ENCODE assay signal across 13 cellular contexts in the genomic region with DNA sequence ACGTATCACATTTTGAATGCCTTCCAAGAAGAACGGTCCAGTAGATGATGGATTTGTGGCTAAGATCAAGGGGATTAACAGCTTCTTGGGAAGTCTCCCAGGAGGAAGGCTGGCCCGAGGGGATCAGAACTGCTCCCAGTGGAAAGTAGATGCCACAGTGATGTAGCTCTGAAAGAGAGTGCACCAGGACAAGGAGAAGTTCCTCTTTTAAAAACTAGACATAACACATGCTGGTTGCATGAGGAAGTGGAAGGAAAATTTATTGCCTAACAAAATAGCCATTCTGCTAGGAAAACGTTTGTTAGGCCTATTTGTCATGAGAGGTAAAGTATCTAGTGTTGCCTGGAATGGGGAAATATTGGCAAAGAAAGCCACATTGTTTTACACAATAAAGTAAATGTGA.
DNase-seq lines count a peak whose midpoint lies in the region; ATAC-seq and TF ChIP-seq lines count a peak whose summit lies in the region.
"Had no signal": no experiment of that assay in that cellular context is flagged by ENCODE, and none has a peak within 500 bp of the region (broad histone marks: within the 10 kb centered on the region; RNA-seq: fewer than 3 reads in every experiment).

No MANE protein-coding gene starts in this region.

- intact Hi-C loops in gastrocnemius medialis (cut with DNase I; ENCODE audit: low total_unique reads) (no loop called here), natural killer cell (cut with micrococcal nuclease) (no loop called here)

- H3K9ac ChIP-seq in fibroblast of lung (ENCODE audit: insufficient read depth, low read length), result no peak overlapping the region

- no peaks in the 10 kb centered on the region for H4K20me1 ChIP-seq in fibroblast of lung (ENCODE audit: control insufficient read depth, extremely low read depth, insufficient read depth, low read length)

- no peak overlapping the region for H3K4me2 ChIP-seq in fibroblast of lung (ENCODE audit: extremely low read depth, insufficient read depth, low read length)

- no peak overlapping the region for H3K27ac ChIP-seq in fibroblast of lung (ENCODE audit: insufficient read depth, low read length)
- H3K27ac ChIP-seq in gastrocnemius medialis, result peak overlapping the region in 3 of 4 donors; percentile 32 to 47 (median 33)

- H3K4me3 Mint-ChIP-seq in HFFc6, result peak overlapping the region; percentile 59
- no peak overlapping the region for H3K4me3 Mint-ChIP-seq in natural killer cell

- H3K4me3 ChIP-seq in fibroblast of lung (replicated peaks in 1 of 4; ENCODE audit: control extremely low read depth in 1 of 4, insufficient read depth in 1 of 4, low read depth in 3 of 4, low read length in 4 of 4) (no peak overlapping the region), gastrocnemius medialis (no peak overlapping the region)

- TF ChIP-seq POLR2A in gastrocnemius medialis (IDR thresholded peaks at IDR 0.05), result no peak

- in situ Hi-C loops in gastrocnemius medialis (cut with MboI; ENCODE audit: low sequenced_read_pairs in 4 of 4), result no loop called here

- no peaks in the 10 kb centered on the region for H3K27me3 ChIP-seq in fibroblast of lung (ENCODE audit: control insufficient read depth, insufficient read depth, low read length)
- H3K27me3 ChIP-seq in gastrocnemius medialis, result no peaks in the 10 kb centered on the region

- H3K4me1 ChIP-seq in fibroblast of lung (ENCODE audit: control insufficient read depth, extremely low read depth, insufficient read depth, low read length) (no peaks in the 10 kb centered on the region), gastrocnemius medialis (peaks cover 9 to 22% of the 10 kb centered on the region in 2 donors)

- TF ChIP-seq CTCF in HFFc6 (IDR thresholded peaks at IDR 0.05) (no peak), fibroblast of lung (conservative IDR thresholded peaks at IDR 0.05 in 1 of 2, IDR thresholded peaks at IDR 0.05 in 1 of 2; ENCODE audit: low read depth in 1 of 2, low read length in 2 of 2) (no peak), gastrocnemius medialis (IDR thresholded peaks at IDR 0.05 in 4 of 5, conservative IDR thresholded peaks at IDR 0.05 in 1 of 5) (no peak), natural killer cell (IDR thresholded peaks at IDR 0.05) (no peak)

- H3K27ac Mint-ChIP-seq in HFFc6 (peak overlapping the region; percentile 92), natural killer cell (no peak overlapping the region)
- H3K27ac Mint-ChIP-seq: activated T-helper 2 cell treated with anti-CD3 and anti-CD28 coated beads, Interferon-gamma antibody, Interleukin-2, Interleukin-4, amounts not matched to agents 10 μg/mL and 5 μg/mL and 100 μg/mL, durations not matched to agents 14 hours and 24 hours and 36 hours had no signal

- DNase-seq in HFFc6, result peak; percentile 71
- peak; percentile 99 for DNase-seq in SIG-M5 (lab: John Stamatoyannopoulos, UW)
- DNase-seq in fibroblast of lung (ENCODE audit: low read depth in 2 of 2), result peak; percentile 31 to 61
- no peak for DNase-seq in gastrocnemius medialis
- no peak for DNase-seq in NCI-H1105 treated with DMSO at 0.1 percent for 48 hours (lab: John Stamatoyannopoulos, UW)
- DNase-seq in ecto neural progenitor cell (ENCODE audit: low spot score), result no peak
- no peak for DNase-seq in stimulated activated CD4-positive, alpha-beta T cell treated with anti-CD3 and anti-CD28 coated beads, Interleukin-2, amount 100 ng/mL, for 48 hours
- DNase-seq in natural killer cell, result no peak
- DNase-seq: dermis blood vessel endothelial cell; DMS153; stimulated activated naive CD8-positive, alpha-beta T cell treated with anti-CD3 and anti-CD28 coated beads, Interleukin-15, Interleukin-2, amounts not matched to agents 100 U/mL and 50 U/mL, for 24 hours had no signal

- H3K27me3 Mint-ChIP-seq in HFFc6 (ENCODE audit: insufficient read depth) (no peaks in the 10 kb centered on the region; the same call in 1 of the 2 replicates), natural killer cell (ENCODE audit: low read depth in 2 of 2) (peaks cover 0 to 3% of the 10 kb centered on the region in 2 donors)

- H3K36me3 Mint-ChIP-seq in HFFc6 (ENCODE audit: low read depth) (peaks cover 15% of the 10 kb centered on the region), natural killer cell (no peaks in the 10 kb centered on the region)

- no peak overlapping the region for H2AFZ ChIP-seq in fibroblast of lung (ENCODE audit: low read length)

- peaks cover 78% of the 10 kb centered on the region for H3K4me1 Mint-ChIP-seq in HFFc6 (ENCODE audit: low read depth)
- no peaks in the 10 kb centered on the region for H3K4me1 Mint-ChIP-seq in natural killer cell

- H3K9me3 Mint-ChIP-seq in HFFc6 (peaks cover 9% of the 10 kb centered on the region; the same call in 1 of the 2 replicates), natural killer cell (no peaks in the 10 kb centered on the region)
- H3K9me3 Mint-ChIP-seq: activated T-helper 2 cell treated with anti-CD3 and anti-CD28 coated beads, Interferon-gamma antibody, Interleukin-2, Interleukin-4, amounts not matched to agents 10 μg/mL and 5 μg/mL and 100 μg/mL, durations not matched to agents 14 hours and 24 hours and 36 hours had no signal

- H3K36me3 ChIP-seq in fibroblast of lung (ENCODE audit: control insufficient read depth, insufficient read depth, low read length), result no peaks in the 10 kb centered on the region
- H3K36me3 ChIP-seq in gastrocnemius medialis, result no peaks in the 10 kb centered on the region

- ATAC-seq in gastrocnemius medialis, result peak; percentile 49 to 61
- ATAC-seq in natural killer cell, result no peak
- ATAC-seq: activated CD4-positive, CD25-positive, alpha-beta regulatory T cell treated with anti-CD3 and anti-CD28 coated beads, Interleukin-2, amount 50 U/mL, for 24 hours; stimulated activated naive CD8-positive, alpha-beta T cell treated with anti-CD3 and anti-CD28 coated beads, Interleukin-15, Interleukin-2, amounts not matched to agents 100 U/mL and 50 U/mL, for 24 hours had no signal

- no peaks in the 10 kb centered on the region for H3K9me3 ChIP-seq in fibroblast of lung (ENCODE audit: control insufficient read depth, insufficient read depth, low read depth, low read length)
- H3K9me3 ChIP-seq in gastrocnemius medialis, result no peaks in the 10 kb centered on the region

- H3K79me2 ChIP-seq in fibroblast of lung (ENCODE audit: control insufficient read depth, insufficient read depth, low read length), result no peaks in the 10 kb centered on the region

Comparison
In these comparisons a context has a peak if more than half of its experiments do, and no peak if none do; other contexts are left out.
1. DNase-seq: peak in HFFc6 (single experiment), SIG-M5 (single experiment) and fibroblast of lung (2 of 2); none in gastrocnemius medialis (0 of 2), NCI-H1105 treated with DMSO at 0.1 percent for 48 hours (single experiment), ecto neural progenitor cell (single experiment), stimulated activated CD4-positive, alpha-beta T cell treated with anti-CD3 and anti-CD28 coated beads, Interleukin-2, amount 100 ng/mL, for 48 hours (0 of 2) and natural killer cell (single experiment).
2. ATAC-seq: peak in gastrocnemius medialis (2 of 2); none in natural killer cell (0 of 3).